Comparison of ENCODE assay signal across 8 cellular contexts in genomic region chr17:31492880-31493655, GRCh38.
A peak's percentile ranks its signal among the peaks of the same experiment; 100 is the strongest.
DNase-seq lines count a peak whose midpoint lies in the region; ATAC-seq and TF ChIP-seq lines count a peak whose summit lies in the region.
"Had no signal": no experiment of that assay in that cellular context is flagged by ENCODE, and none has a peak within 500 bp of the region (broad histone marks: within the 10 kb centered on the region; RNA-seq: fewer than 3 reads in every experiment).

No MANE protein-coding gene starts in this region.

- peaks cover 81% of the 10 kb centered on the region for H3K4me1 Mint-ChIP-seq in activated CD4-positive, alpha-beta memory T cell treated with anti-CD3 and anti-CD28 coated beads, Interleukin-2, amount 10 ng/mL, durations not matched to agents 7 days and 5 days
- peaks cover 92% of the 10 kb centered on the region in 2 donors for H3K4me1 Mint-ChIP-seq in immature natural killer cell

- peak overlapping the region; percentile 99 for H3K27ac Mint-ChIP-seq in activated CD4-positive, alpha-beta memory T cell treated with anti-CD3 and anti-CD28 coated beads, Interleukin-2, amount 10 ng/mL, durations not matched to agents 7 days and 5 days
- H3K27ac Mint-ChIP-seq in immature natural killer cell: peak overlapping the region; percentile 93 to 99 (median 98)

- H3K27me3 ChIP-seq in HL-60 (ENCODE audit: insufficient read depth, poor library complexity, severe bottlenecking) (no peaks in the 10 kb centered on the region), A673 (replicated peaks; ENCODE audit: insufficient read depth, low read depth, low read length, poor library complexity) (no peaks in the 10 kb centered on the region)

- POLR2A ChIA-PET in activated CD4-positive, alpha-beta memory T cell treated with anti-CD3 and anti-CD28 coated beads, Interleukin-2, amount 10 ng/mL, durations not matched to agents 7 days and 5 days (lab: Charles Lee): interaction anchor here (0.9 to 11.7 kb wide), 6 partner anchors 10 to 179 kb away, joined by 5 to 314 read pairs (median 14); partner anchors contain the start of gene EVI2B
- POLR2A ChIA-PET in A673 (lab: Charles Lee; ENCODE audit: low non-redundant PET): no interaction called here

- peak overlapping the region; percentile 54 for H3K4me3 Mint-ChIP-seq in activated CD4-positive, alpha-beta memory T cell treated with anti-CD3 and anti-CD28 coated beads, Interleukin-2, amount 10 ng/mL, durations not matched to agents 7 days and 5 days
- peak overlapping the region; percentile 78 to 97 (median 81) for H3K4me3 Mint-ChIP-seq in immature natural killer cell

- intact Hi-C loops in A673 (cut with micrococcal nuclease; ENCODE audit: unreplicated experiment): no loop called here

- no peaks in the 10 kb centered on the region for H3K9me3 Mint-ChIP-seq in activated CD4-positive, alpha-beta memory T cell treated with anti-CD3 and anti-CD28 coated beads, Interleukin-2, amount 10 ng/mL, durations not matched to agents 7 days and 5 days
- H3K9me3 Mint-ChIP-seq in immature natural killer cell: no peaks in the 10 kb centered on the region

- H3K9me3 ChIP-seq in A673 (ENCODE audit: low read depth, low read length, poor library complexity, severe bottlenecking): no peaks in the 10 kb centered on the region

- H3K4me3 ChIP-seq in HL-60 (replicated peaks; ENCODE audit: insufficient read depth, low read length) (no peak overlapping the region), A673 (ENCODE audit: low read depth, low read length, poor library complexity, severe bottlenecking) (no peak overlapping the region)

- no peaks in the 10 kb centered on the region for H3K27me3 Mint-ChIP-seq in activated CD4-positive, alpha-beta memory T cell treated with anti-CD3 and anti-CD28 coated beads, Interleukin-2, amount 10 ng/mL, durations not matched to agents 7 days and 5 days
- H3K27me3 Mint-ChIP-seq in immature natural killer cell (ENCODE audit: low read depth in 3 of 3): peaks cover 2 to 7% (median 6%) of the 10 kb centered on the region in 3 donors

- TF ChIP-seq CTCF in HL-60 (IDR thresholded peaks at IDR 0.05; ENCODE audit: insufficient read depth, low read length) (no peak), A673 (conservative IDR thresholded peaks at IDR 0.05; ENCODE audit: low read depth, low read length) (no peak)

- no TSS peak for BruUV-seq in A673 (replicated peaks; lab: Mats Ljungman, UMichigan)

- DNase-seq in HL-60 (ENCODE audit: low read depth in 1 of 2, low spot score in 1 of 2) (peak; percentile 82 to 93), immature natural killer cell (peak in 2 of 3 donors; percentile 34 to 40), A673 (ENCODE audit: low spot score) (no peak)
- peak; percentile 74 for DNase-seq in activated CD4-positive, alpha-beta memory T cell treated with anti-CD3 and anti-CD28 coated beads, Interleukin-2, amount 10 ng/mL, durations not matched to agents 7 days and 5 days
- DNase-seq in stimulated activated CD8-positive, alpha-beta memory T cell treated with anti-CD3 and anti-CD28 coated beads, Interleukin-7, amount 100 ng/mL, for 4 hours (ENCODE audit: low read depth in 2 of 2): peak; percentile 77 to 78

- H3K36me3 ChIP-seq in A673 (ENCODE audit: insufficient read depth, low read length, poor library complexity, severe bottlenecking): no peaks in the 10 kb centered on the region

- ATAC-seq in GM19395 (IDR thresholded peaks at IDR 0.05; ENCODE audit: unreplicated experiment) (no peak), HG02678 (IDR thresholded peaks at IDR 0.05; ENCODE audit: unreplicated experiment) (no peak)

- no peaks in the 10 kb centered on the region for H3K4me1 ChIP-seq in A673 (ENCODE audit: insufficient read depth, low read length, poor library complexity, severe bottlenecking)

- peak overlapping the region; percentile 84 for H3K27ac ChIP-seq in HL-60 (replicated peaks)
- H3K27ac ChIP-seq in A673 (ENCODE audit: low read depth, low read length, poor library complexity, severe bottlenecking): no peak overlapping the region
- H3K27ac ChIP-seq: KMS-11 had no signal

- CTCF ChIA-PET in activated CD4-positive, alpha-beta memory T cell treated with anti-CD3 and anti-CD28 coated beads, Interleukin-2, amount 10 ng/mL, durations not matched to agents 7 days and 5 days (lab: Charles Lee): interaction anchor here (4.8 kb wide), 1 partner anchor 16 kb away, joined by 58 read pairs; no protein-coding TSS in a partner anchor
- CTCF ChIA-PET in A673 (lab: Charles Lee): no interaction called here

- peaks cover 26% of the 10 kb centered on the region for H3K36me3 Mint-ChIP-seq in activated CD4-positive, alpha-beta memory T cell treated with anti-CD3 and anti-CD28 coated beads, Interleukin-2, amount 10 ng/mL, durations not matched to agents 7 days and 5 days (ENCODE audit: low read depth)
- H3K36me3 Mint-ChIP-seq in immature natural killer cell: peaks cover 0 to 3% (median 0%) of the 10 kb centered on the region in 3 donors
